31 cellular contexts compared by ENCODE assay signal in the genomic region with DNA sequence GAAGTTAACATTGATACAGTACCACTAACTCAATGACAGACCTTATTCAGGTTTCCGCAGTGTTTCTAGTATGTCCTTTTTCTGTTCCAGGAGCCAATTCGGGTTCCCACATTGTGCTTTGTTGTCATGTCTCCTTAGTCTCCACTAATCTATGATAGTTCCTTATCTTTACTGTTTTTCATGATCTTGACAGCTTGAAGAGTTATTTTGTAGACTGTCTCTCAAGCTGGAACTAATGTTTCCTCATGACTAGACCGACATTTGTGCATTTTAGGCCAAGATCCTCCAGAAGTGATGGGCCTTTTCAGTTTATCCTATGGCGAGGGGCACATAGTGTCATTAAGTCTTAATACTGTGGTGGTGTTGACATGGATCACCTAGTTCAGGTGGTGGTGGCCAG.
DNase-seq lines count a peak whose midpoint lies in the region; ATAC-seq, FAIRE-seq and TF ChIP-seq lines count a peak whose summit lies in the region.
"Had no signal": no experiment of that assay in that cellular context is flagged by ENCODE, and none has a peak within 500 bp of the region (broad histone marks: within the 10 kb centered on the region; RNA-seq: fewer than 3 reads in every experiment).

No MANE protein-coding gene starts in this region.

- H3K4me3 ChIP-seq in IMR-90 (ENCODE audit: insufficient read depth, low read depth, low read length), result no peak overlapping the region
- H3K4me3 ChIP-seq in K562, result no peak overlapping the region
- H3K4me3 ChIP-seq: A549; BLaER1; BLaER1 treated with 17β-estradiol and CSF1 and Interleukin-3, amounts not matched to agents 10 nM and 100 nM had no signal

- TF ChIP-seq RAD21 in IMR-90 (IDR thresholded peaks at IDR 0.05; ENCODE audit: low read length) (no peak), K562 (CRISPR knock-in tag; conservative IDR thresholded peaks at IDR 0.05 in 1 of 2, IDR thresholded peaks at IDR 0.05 in 1 of 2) (no peak)

- H3K14ac ChIP-seq in IMR-90 (replicated peaks; ENCODE audit: low read depth, low read length), result peak overlapping the region; percentile 24

- in situ Hi-C loops in IMR-90 (cut with MboI; ENCODE audit: low sequenced_read_pairs) (no loop called here), K562 (cut with MboI) (no loop called here)

- no peak overlapping the region for H2BK5ac ChIP-seq in IMR-90 (ENCODE audit: low read depth, low read length, poor library complexity, severe bottlenecking)

- H4K8ac ChIP-seq in IMR-90 (ENCODE audit: low read depth in 2 of 2, low read length in 2 of 2), result peak overlapping the region in 1 of 2 experiments; percentile 57; a peak in 2 of 4 replicates

- peak overlapping the region; percentile 58; the same call in 1 of the 2 replicates for H4K91ac ChIP-seq in IMR-90 (ENCODE audit: insufficient read depth, low read depth, low read length)

- H3K9me1 ChIP-seq in IMR-90 (ENCODE audit: insufficient read depth, low read length) (0 out of 2 replicates have a peak, but pooled peaks cover 3% of the 10 kb centered on the region), K562 (ENCODE audit: control insufficient read depth, insufficient read depth, low read length) (no peaks in the 10 kb centered on the region)

- TF ChIP-seq POLR2A in IMR-90 (IDR thresholded peaks at IDR 0.05; ENCODE audit: low read depth, low read length), result no peak
- TF ChIP-seq POLR2A in K562 (conservative IDR thresholded peaks at IDR 0.05), result no peak

- peak overlapping the region; percentile 88; the same call in 1 of the 3 replicates for H2BK15ac ChIP-seq in IMR-90 (ENCODE audit: low read depth, low read length)

- TF ChIP-seq CTCF in IMR-90 (conservative IDR thresholded peaks at IDR 0.05; ENCODE audit: low read depth, low read length), result no peak
- no peak for TF ChIP-seq CTCF in K562 (IDR thresholded peaks at IDR 0.05 in 2 of 3, conservative IDR thresholded peaks at IDR 0.05 in 1 of 3; ENCODE audit: insufficient read depth in 2 of 3, low read depth in 1 of 3, low read length in 3 of 3)
- TF ChIP-seq CTCF in MCF 10A (IDR thresholded peaks at IDR 0.05; ENCODE audit: unreplicated experiment), result no peak

- H3K9me3 ChIP-seq in IMR-90 (ENCODE audit: control insufficient read depth, insufficient read depth, low read length) (no peaks in the 10 kb centered on the region), K562 (replicated peaks; ENCODE audit: control insufficient read depth, insufficient read depth, low read depth, low read length) (no peaks in the 10 kb centered on the region)
- H3K9me3 ChIP-seq: A549; BE2C; BLaER1; BLaER1 treated with 17β-estradiol and CSF1 and Interleukin-3, amounts not matched to agents 10 nM and 100 nM; Caco-2 had no signal

- no peaks in the 10 kb centered on the region for H3K79me2 ChIP-seq in K562 (ENCODE audit: control insufficient read depth, insufficient read depth, low read length)

- FAIRE-seq in K562 (lab: Jason Lieb, UNC), result no peak
- FAIRE-seq: A549, D721Med had no signal

- H2AFZ ChIP-seq in IMR-90 (replicated peaks; ENCODE audit: low read length, poor library complexity) (no peak overlapping the region), K562 (ENCODE audit: low read depth, low read length) (peak overlapping the region; percentile 63)

- H3K4me1 ChIP-seq in IMR-90 (ENCODE audit: control insufficient read depth, insufficient read depth, low read length) (peaks cover 7% of the 10 kb centered on the region), K562 (replicated peaks in 1 of 2; ENCODE audit: control insufficient read depth in 2 of 2, insufficient read depth in 2 of 2, low read length in 2 of 2) (peaks cover 8 to 19% of the 10 kb centered on the region in 2 experiments)
- H3K4me1 ChIP-seq: BE2C; BLaER1; BLaER1 treated with 17β-estradiol and CSF1 and Interleukin-3, amounts not matched to agents 10 nM and 100 nM; Caco-2 had no signal

- peak overlapping the region; percentile 21; the same call in 1 of the 2 replicates for H3K18ac ChIP-seq in IMR-90 (ENCODE audit: low read depth, low read length)

- DNase-seq in IMR-90 (no peak), K562 (ENCODE audit: extremely low read depth in 1 of 4, low spot score in 3 of 4) (no peak), DMS53 (lab: John Stamatoyannopoulos, UW) (no peak), MCF 10A (ENCODE audit: unreplicated experiment) (no peak)
- DNase-seq: 8988T; ACHN; AML-193; BE2C; C1 segment of cervical spinal cord; Caco-2; Calu3; CD4-positive, alpha-beta memory T cell; CD4-positive, alpha-beta T cell; CD4-positive, CD25-positive, alpha-beta regulatory T cell; CD8-positive, alpha-beta memory T cell; CD8-positive, alpha-beta T cell; COR-L47; DMS 273 treated with DMSO at 0.1 percent for 48 hours; DMS153; DMS79; DMS79 treated with DMSO at 0.1 percent for 48 hours; DND-41; EL had no signal

- dilution Hi-C loops in IMR-90 (cut with HindIII; ENCODE audit: low sequenced_read_pairs, unreplicated experiment), result no loop called here

- no peak overlapping the region for H2AK9ac ChIP-seq in IMR-90 (replicated peaks; ENCODE audit: low read depth, low read length, poor library complexity)

- H3K36me3 ChIP-seq in IMR-90 (ENCODE audit: control insufficient read depth, insufficient read depth, low read length) (no peaks in the 10 kb centered on the region), K562 (ENCODE audit: control insufficient read depth, insufficient read depth, low read length) (no peaks in the 10 kb centered on the region)
- H3K36me3 ChIP-seq: BE2C; BLaER1; BLaER1 treated with 17β-estradiol and CSF1 and Interleukin-3, amounts not matched to agents 10 nM and 100 nM had no signal

- no CpG with 5 or more reads among the region's 4 CpGs for WGBS in IMR-90 (ENCODE audit: extremely low coverage in 2 of 2, insufficient read length in 1 of 2), 2 experiments
- 51% methylated on average over 4 of the region's 4 CpGs for WGBS in K562 (ENCODE audit: insufficient coverage, low coverage, missing lambda C conversion rate)

- H3K79me1 ChIP-seq in IMR-90 (ENCODE audit: low read depth in 1 of 2, low read length in 2 of 2), result no peaks in the 10 kb centered on the region

- no peak overlapping the region for H3K27ac Mint-ChIP-seq in MCF 10A (ENCODE audit: low read depth, unreplicated experiment)
- H3K27ac Mint-ChIP-seq: B cell; CD14-positive monocyte; CD4-positive, alpha-beta memory T cell; CD4-positive, alpha-beta T cell; CD4-positive, CD25-positive, alpha-beta regulatory T cell; CD8-positive, alpha-beta memory T cell; CD8-positive, alpha-beta T cell had no signal

- peak overlapping the region; percentile 72 for H2BK120ac ChIP-seq in IMR-90 (ENCODE audit: low read depth, low read length)

- H4K20me1 ChIP-seq in IMR-90 (ENCODE audit: insufficient read depth, low read length) (no peaks in the 10 kb centered on the region), K562 (replicated peaks; ENCODE audit: control insufficient read depth, insufficient read depth, low read length) (no peaks in the 10 kb centered on the region)
- H4K20me1 ChIP-seq: BLaER1; BLaER1 treated with 17β-estradiol and CSF1 and Interleukin-3, amounts not matched to agents 10 nM and 100 nM had no signal

- CTCF ChIA-PET in IMR-90 (lab: Yijun Ruan, JAX), result no interaction called here
- CTCF ChIA-PET in K562 (lab: Yijun Ruan, JAX; ENCODE audit: low intra/inter-chr PET ratio), result no interaction called here
- CTCF ChIA-PET in MCF 10A (lab: Yijun Ruan, JAX), result interaction anchor here (0.7 to 1.1 kb wide), 2 partner anchors 104 to 293 kb away, joined by 3 to 4 read pairs; no protein-coding TSS in a partner anchor

- peak overlapping the region; percentile 83 for H3K4ac ChIP-seq in IMR-90 (ENCODE audit: low read depth, low read length)

- H3K27ac ChIP-seq in IMR-90 (ENCODE audit: insufficient read depth, low read length), result no peak overlapping the region
- H3K27ac ChIP-seq in K562 (ENCODE audit: extremely low read depth, low read depth, low read length), result no peak overlapping the region
- H3K27ac ChIP-seq: 22Rv1; A549; BLaER1; BLaER1 treated with 17β-estradiol and CSF1 and Interleukin-3, amounts not matched to agents 10 nM and 100 nM; C4-2B had no signal

- H2BK20ac ChIP-seq in IMR-90 (ENCODE audit: low read depth, low read length), result peak overlapping the region; percentile 43; the same call in 1 of the 2 replicates

- peak overlapping the region; percentile 71; the same call in 1 of the 2 replicates for H2AK5ac ChIP-seq in IMR-90 (ENCODE audit: low read depth, low read length)

- H3K36me3 Mint-ChIP-seq in MCF 10A (ENCODE audit: insufficient read depth, unreplicated experiment), result no peaks in the 10 kb centered on the region
- H3K36me3 Mint-ChIP-seq: CD14-positive monocyte; CD4-positive, alpha-beta memory T cell; CD4-positive, CD25-positive, alpha-beta regulatory T cell; CD8-positive, alpha-beta memory T cell; CD8-positive, alpha-beta T cell had no signal

- POLR2A ChIA-PET in IMR-90 (lab: Charles Lee; ENCODE audit: unreplicated experiment), result no interaction called here
- POLR2A ChIA-PET in K562 (lab: Yijun Ruan, JAX), result interaction anchor here (0.6 kb wide), 1 partner anchor 73 kb away, joined by 3 read pairs; no protein-coding TSS in a partner anchor
- POLR2A ChIA-PET in MCF 10A (lab: Yijun Ruan, JAX), result no interaction called here

- H3K4me1 Mint-ChIP-seq in MCF 10A (ENCODE audit: insufficient read depth, unreplicated experiment), result no peaks in the 10 kb centered on the region
- H3K4me1 Mint-ChIP-seq: B cell; CD4-positive, alpha-beta memory T cell; CD4-positive, CD25-positive, alpha-beta regulatory T cell; CD8-positive, alpha-beta memory T cell had no signal

- H4K5ac ChIP-seq in IMR-90 (ENCODE audit: low read depth, low read length), result no peak overlapping the region

- ATAC-seq in IMR-90 (ENCODE audit: low read depth) (no peak), K562 (no peak)
- ATAC-seq: A549; CD8-positive, alpha-beta T cell had no signal

- BruUV-seq in IMR-90 (replicated peaks; lab: Mats Ljungman, UMichigan) (no TSS peak), K562 (replicated peaks; lab: Mats Ljungman, UMichigan) (no TSS peak), MCF 10A (replicated peaks; lab: Mats Ljungman, UMichigan) (no TSS peak)

- H3K23ac ChIP-seq in IMR-90 (ENCODE audit: low read depth, low read length), result peak overlapping the region; percentile 45; the same call in 1 of the 2 replicates

- H3K27me3 Mint-ChIP-seq in MCF 10A (ENCODE audit: insufficient read depth, unreplicated experiment), result no peaks in the 10 kb centered on the region

- no peak for TF ChIP-seq EP300 in K562 (IDR thresholded peaks at IDR 0.05; ENCODE audit: low read length)

- no peak overlapping the region for H3K56ac ChIP-seq in IMR-90 (ENCODE audit: extremely low read depth, insufficient read depth, low read length)

- H3K9ac ChIP-seq in IMR-90 (ENCODE audit: low read depth, low read length) (no peak overlapping the region), K562 (ENCODE audit: insufficient read depth in 1 of 2, low read depth in 2 of 2, low read length in 2 of 2) (no peak overlapping the region)
- H3K9ac ChIP-seq: BLaER1; BLaER1 treated with 17β-estradiol and CSF1 and Interleukin-3, amounts not matched to agents 10 nM and 100 nM had no signal

- intact Hi-C loops in IMR-90 (cut with micrococcal nuclease), result no loop called here
- intact Hi-C loops in K562 (cut with micrococcal nuclease), result no loop called here
- intact Hi-C loops in MCF 10A (cut with micrococcal nuclease), result no loop called here

- no peaks in the 10 kb centered on the region for H3K9me3 Mint-ChIP-seq in MCF 10A (ENCODE audit: unreplicated experiment)
- H3K9me3 Mint-ChIP-seq: CD4-positive, alpha-beta T cell; CD4-positive, CD25-positive, alpha-beta regulatory T cell; CD8-positive, alpha-beta T cell had no signal

- H3K27me3 ChIP-seq in IMR-90 (ENCODE audit: control insufficient read depth, insufficient read depth, low read length) (no peaks in the 10 kb centered on the region), K562 (ENCODE audit: control insufficient read depth in 2 of 2, insufficient read depth in 2 of 2, low read length in 2 of 2) (no peaks in the 10 kb centered on the region)
- H3K27me3 ChIP-seq: BE2C; BLaER1; BLaER1 treated with 17β-estradiol and CSF1 and Interleukin-3, amounts not matched to agents 10 nM and 100 nM had no signal

- no peak overlapping the region for H3K4me2 ChIP-seq in IMR-90 (ENCODE audit: low read depth, low read length)
- H3K4me2 ChIP-seq in K562 (ENCODE audit: insufficient read depth, low read length), result no peak overlapping the region
- H3K4me2 ChIP-seq: A549; BLaER1; BLaER1 treated with 17β-estradiol and CSF1 and Interleukin-3, amounts not matched to agents 10 nM and 100 nM had no signal

- H3K4me3 Mint-ChIP-seq in MCF 10A (ENCODE audit: unreplicated experiment), result no peak overlapping the region
- H3K4me3 Mint-ChIP-seq: B cell; CD14-positive monocyte; CD4-positive, alpha-beta memory T cell; CD4-positive, alpha-beta T cell; CD4-positive, CD25-positive, alpha-beta regulatory T cell; CD8-positive, alpha-beta memory T cell; CD8-positive, alpha-beta T cell had no signal
